In the genomic region with DNA sequence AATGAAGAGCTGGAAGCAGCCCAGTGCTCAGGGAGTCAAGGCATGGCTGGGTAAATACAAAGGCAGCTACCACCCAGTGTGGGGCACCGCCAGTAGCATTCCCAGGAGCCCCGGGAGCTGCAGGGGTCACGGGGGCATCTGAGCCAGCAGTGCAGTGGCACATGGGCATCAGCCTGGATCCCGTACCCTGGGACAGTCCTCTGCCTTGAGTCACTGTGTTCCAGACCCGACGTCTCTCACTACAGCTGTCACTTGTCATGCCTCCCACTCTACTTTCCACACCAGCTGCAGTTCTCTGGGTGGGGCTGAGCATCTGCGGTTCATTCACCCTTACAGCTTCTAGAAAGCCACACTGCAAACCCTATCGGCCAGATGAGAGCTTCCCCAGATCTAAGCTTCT, we compare ENCODE assay signal across 1 cellular context.
TF ChIP-seq lines count a peak whose summit lies in the region.

No MANE protein-coding gene starts in this region.

TF ChIP-seq in GM12878, 131 proteins besides CTCF, POLR2A, EP300 and RAD21 (continues in another document):
- TF ChIP-seq, protein P1, sequence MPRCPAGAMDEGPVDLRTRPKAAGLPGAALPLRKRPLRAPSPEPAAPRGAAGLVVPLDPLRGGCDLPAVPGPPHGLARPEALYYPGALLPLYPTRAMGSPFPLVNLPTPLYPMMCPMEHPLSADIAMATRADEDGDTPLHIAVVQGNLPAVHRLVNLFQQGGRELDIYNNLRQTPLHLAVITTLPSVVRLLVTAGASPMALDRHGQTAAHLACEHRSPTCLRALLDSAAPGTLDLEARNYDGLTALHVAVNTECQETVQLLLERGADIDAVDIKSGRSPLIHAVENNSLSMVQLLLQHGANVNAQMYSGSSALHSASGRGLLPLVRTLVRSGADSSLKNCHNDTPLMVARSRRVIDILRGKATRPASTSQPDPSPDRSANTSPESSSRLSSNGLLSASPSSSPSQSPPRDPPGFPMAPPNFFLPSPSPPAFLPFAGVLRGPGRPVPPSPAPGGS (IDR thresholded peaks at IDR 0.05; ENCODE audit: borderline replicate concordance, insufficient read depth, low read depth, low read length, poor library complexity, severe bottlenecking): no peak
- TF ChIP-seq CREB1 (IDR thresholded peaks at IDR 0.05; ENCODE audit: low read depth): no peak
- TF ChIP-seq, protein P2, sequence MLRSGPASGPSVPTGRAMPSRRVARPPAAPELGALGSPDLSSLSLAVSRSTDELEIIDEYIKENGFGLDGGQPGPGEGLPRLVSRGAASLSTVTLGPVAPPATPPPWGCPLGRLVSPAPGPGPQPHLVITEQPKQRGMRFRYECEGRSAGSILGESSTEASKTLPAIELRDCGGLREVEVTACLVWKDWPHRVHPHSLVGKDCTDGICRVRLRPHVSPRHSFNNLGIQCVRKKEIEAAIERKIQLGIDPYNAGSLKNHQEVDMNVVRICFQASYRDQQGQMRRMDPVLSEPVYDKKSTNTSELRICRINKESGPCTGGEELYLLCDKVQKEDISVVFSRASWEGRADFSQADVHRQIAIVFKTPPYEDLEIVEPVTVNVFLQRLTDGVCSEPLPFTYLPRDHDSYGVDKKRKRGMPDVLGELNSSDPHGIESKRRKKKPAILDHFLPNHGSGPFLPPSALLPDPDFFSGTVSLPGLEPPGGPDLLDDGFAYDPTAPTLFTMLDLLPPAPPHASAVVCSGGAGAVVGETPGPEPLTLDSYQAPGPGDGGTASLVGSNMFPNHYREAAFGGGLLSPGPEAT (IDR thresholded peaks at IDR 0.05; ENCODE audit: low read depth): 0 out of 2 replicates have a peak, but pooled peaks have one; percentile 19
- TF ChIP-seq WRNIP1 (IDR thresholded peaks at IDR 0.05; ENCODE audit: borderline replicate concordance, low read depth, low read length): no peak
- TF ChIP-seq RAD51 (IDR thresholded peaks at IDR 0.05): no peak
- TF ChIP-seq NR2C1 (IDR thresholded peaks at IDR 0.05): no peak
- TF ChIP-seq, protein P3, sequence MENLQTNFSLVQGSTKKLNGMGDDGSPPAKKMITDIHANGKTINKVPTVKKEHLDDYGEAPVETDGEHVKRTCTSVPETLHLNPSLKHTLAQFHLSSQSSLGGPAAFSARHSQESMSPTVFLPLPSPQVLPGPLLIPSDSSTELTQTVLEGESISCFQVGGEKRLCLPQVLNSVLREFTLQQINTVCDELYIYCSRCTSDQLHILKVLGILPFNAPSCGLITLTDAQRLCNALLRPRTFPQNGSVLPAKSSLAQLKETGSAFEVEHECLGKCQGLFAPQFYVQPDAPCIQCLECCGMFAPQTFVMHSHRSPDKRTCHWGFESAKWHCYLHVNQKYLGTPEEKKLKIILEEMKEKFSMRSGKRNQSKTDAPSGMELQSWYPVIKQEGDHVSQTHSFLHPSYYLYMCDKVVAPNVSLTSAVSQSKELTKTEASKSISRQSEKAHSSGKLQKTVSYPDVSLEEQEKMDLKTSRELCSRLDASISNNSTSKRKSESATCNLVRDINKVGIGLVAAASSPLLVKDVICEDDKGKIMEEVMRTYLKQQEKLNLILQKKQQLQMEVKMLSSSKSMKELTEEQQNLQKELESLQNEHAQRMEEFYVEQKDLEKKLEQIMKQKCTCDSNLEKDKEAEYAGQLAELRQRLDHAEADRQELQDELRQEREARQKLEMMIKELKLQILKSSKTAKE (IDR thresholded peaks at IDR 0.05; ENCODE audit: low read depth, poor library complexity, severe bottlenecking): no peak
- 0 out of 4 replicates have a peak, but pooled peaks of 1 of the 2 experiments have one; percentile 27 for TF ChIP-seq BHLHE40 (IDR thresholded peaks at IDR 0.05; ENCODE audit: borderline replicate concordance in 1 of 2, low read depth in 2 of 2, low read length in 1 of 2)
- TF ChIP-seq CREM (IDR thresholded peaks at IDR 0.05; ENCODE audit: low read depth): no peak
- peak; percentile 99 for TF ChIP-seq TCF12 (IDR thresholded peaks at IDR 0.05; ENCODE audit: low read depth, low read length)
- no peak; the same call in 1 of the 2 replicates for TF ChIP-seq NR2F1 (conservative IDR thresholded peaks at IDR 0.05)
- no peak for TF ChIP-seq STAT3 (IDR thresholded peaks at IDR 0.05; ENCODE audit: low read depth, low read length)
- TF ChIP-seq ATF7 (IDR thresholded peaks at IDR 0.05; ENCODE audit: low read depth): no peak
- TF ChIP-seq CHD1 (IDR thresholded peaks at IDR 0.05; ENCODE audit: low read depth, low read length): no peak
- no peak for TF ChIP-seq SREBF1 (IDR thresholded peaks at IDR 0.05; ENCODE audit: low read length)
- TF ChIP-seq, protein P4, sequence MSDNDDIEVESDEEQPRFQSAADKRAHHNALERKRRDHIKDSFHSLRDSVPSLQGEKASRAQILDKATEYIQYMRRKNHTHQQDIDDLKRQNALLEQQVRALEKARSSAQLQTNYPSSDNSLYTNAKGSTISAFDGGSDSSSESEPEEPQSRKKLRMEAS (IDR thresholded peaks at IDR 0.05; ENCODE audit: low read depth, low read length): no peak
- 0 out of 2 replicates have a peak, but pooled peaks have one; percentile 16 for TF ChIP-seq PAX5 (IDR thresholded peaks at IDR 0.05; ENCODE audit: borderline replicate concordance, low read depth, low read length)
- no peak for TF ChIP-seq KAT2A (conservative IDR thresholded peaks at IDR 0.05; ENCODE audit: control insufficient read depth, low read depth, low read length)
- TF ChIP-seq GATAD2B (conservative IDR thresholded peaks at IDR 0.05; ENCODE audit: low read depth): peak; percentile 48; the same call in 1 of the 2 replicates
- no peak for TF ChIP-seq HDGF (IDR thresholded peaks at IDR 0.05)
- no peak for TF ChIP-seq ASH2L (IDR thresholded peaks at IDR 0.05; ENCODE audit: borderline replicate concordance, low read depth)
- no peak for TF ChIP-seq MTA3 (IDR thresholded peaks at IDR 0.05; ENCODE audit: borderline replicate concordance, low read length)
- no peak for TF ChIP-seq MEF2A (IDR thresholded peaks at IDR 0.05; ENCODE audit: insufficient read depth, low read depth, low read length)
- 0 out of 2 replicates have a peak, but pooled peaks have one; percentile 32 for TF ChIP-seq EED (IDR thresholded peaks at IDR 0.05; ENCODE audit: low read depth)
- peak; percentile 73 for TF ChIP-seq RUNX3 (IDR thresholded peaks at IDR 0.05; ENCODE audit: low read length)
- TF ChIP-seq IKZF2 (IDR thresholded peaks at IDR 0.05): peak; percentile 40 to 51; a peak in 2 of 4 replicates
- TF ChIP-seq, protein P5, sequence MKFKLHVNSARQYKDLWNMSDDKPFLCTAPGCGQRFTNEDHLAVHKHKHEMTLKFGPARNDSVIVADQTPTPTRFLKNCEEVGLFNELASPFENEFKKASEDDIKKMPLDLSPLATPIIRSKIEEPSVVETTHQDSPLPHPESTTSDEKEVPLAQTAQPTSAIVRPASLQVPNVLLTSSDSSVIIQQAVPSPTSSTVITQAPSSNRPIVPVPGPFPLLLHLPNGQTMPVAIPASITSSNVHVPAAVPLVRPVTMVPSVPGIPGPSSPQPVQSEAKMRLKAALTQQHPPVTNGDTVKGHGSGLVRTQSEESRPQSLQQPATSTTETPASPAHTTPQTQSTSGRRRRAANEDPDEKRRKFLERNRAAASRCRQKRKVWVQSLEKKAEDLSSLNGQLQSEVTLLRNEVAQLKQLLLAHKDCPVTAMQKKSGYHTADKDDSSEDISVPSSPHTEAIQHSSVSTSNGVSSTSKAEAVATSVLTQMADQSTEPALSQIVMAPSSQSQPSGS (IDR thresholded peaks at IDR 0.05; ENCODE audit: low read length): no peak
- TF ChIP-seq, protein P6, sequence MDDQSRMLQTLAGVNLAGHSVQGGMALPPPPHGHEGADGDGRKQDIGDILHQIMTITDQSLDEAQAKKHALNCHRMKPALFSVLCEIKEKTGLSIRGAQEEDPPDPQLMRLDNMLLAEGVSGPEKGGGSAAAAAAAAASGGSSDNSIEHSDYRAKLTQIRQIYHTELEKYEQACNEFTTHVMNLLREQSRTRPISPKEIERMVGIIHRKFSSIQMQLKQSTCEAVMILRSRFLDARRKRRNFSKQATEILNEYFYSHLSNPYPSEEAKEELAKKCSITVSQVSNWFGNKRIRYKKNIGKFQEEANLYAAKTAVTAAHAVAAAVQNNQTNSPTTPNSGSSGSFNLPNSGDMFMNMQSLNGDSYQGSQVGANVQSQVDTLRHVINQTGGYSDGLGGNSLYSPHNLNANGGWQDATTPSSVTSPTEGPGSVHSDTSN (IDR thresholded peaks at IDR 0.05; ENCODE audit: insufficient replicate concordance, low read depth, low read length): peak; percentile 78
- TF ChIP-seq POLR2AphosphoS2 (IDR thresholded peaks at IDR 0.05; ENCODE audit: low read depth, low read length): no peak
- TF ChIP-seq FOXK2 (IDR thresholded peaks at IDR 0.05): no peak
- TF ChIP-seq MEF2B (IDR thresholded peaks at IDR 0.05; ENCODE audit: partially characterized antibody, poor library complexity, severe bottlenecking): peak; percentile 25
- TF ChIP-seq, protein P7, sequence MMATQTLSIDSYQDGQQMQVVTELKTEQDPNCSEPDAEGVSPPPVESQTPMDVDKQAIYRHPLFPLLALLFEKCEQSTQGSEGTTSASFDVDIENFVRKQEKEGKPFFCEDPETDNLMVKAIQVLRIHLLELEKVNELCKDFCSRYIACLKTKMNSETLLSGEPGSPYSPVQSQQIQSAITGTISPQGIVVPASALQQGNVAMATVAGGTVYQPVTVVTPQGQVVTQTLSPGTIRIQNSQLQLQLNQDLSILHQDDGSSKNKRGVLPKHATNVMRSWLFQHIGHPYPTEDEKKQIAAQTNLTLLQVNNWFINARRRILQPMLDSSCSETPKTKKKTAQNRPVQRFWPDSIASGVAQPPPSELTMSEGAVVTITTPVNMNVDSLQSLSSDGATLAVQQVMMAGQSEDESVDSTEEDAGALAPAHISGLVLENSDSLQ (IDR thresholded peaks at IDR 0.05): peak; percentile 73
- TF ChIP-seq, protein P8, sequence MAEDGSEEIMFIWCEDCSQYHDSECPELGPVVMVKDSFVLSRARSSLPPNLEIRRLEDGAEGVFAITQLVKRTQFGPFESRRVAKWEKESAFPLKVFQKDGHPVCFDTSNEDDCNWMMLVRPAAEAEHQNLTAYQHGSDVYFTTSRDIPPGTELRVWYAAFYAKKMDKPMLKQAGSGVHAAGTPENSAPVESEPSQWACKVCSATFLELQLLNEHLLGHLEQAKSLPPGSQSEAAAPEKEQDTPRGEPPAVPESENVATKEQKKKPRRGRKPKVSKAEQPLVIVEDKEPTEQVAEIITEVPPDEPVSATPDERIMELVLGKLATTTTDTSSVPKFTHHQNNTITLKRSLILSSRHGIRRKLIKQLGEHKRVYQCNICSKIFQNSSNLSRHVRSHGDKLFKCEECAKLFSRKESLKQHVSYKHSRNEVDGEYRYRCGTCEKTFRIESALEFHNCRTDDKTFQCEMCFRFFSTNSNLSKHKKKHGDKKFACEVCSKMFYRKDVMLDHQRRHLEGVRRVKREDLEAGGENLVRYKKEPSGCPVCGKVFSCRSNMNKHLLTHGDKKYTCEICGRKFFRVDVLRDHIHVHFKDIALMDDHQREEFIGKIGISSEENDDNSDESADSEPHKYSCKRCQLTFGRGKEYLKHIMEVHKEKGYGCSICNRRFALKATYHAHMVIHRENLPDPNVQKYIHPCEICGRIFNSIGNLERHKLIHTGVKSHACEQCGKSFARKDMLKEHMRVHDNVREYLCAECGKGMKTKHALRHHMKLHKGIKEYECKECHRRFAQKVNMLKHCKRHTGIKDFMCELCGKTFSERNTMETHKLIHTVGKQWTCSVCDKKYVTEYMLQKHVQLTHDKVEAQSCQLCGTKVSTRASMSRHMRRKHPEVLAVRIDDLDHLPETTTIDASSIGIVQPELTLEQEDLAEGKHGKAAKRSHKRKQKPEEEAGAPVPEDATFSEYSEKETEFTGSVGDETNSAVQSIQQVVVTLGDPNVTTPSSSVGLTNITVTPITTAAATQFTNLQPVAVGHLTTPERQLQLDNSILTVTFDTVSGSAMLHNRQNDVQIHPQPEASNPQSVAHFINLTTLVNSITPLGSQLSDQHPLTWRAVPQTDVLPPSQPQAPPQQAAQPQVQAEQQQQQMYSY (CRISPR knock-in tag; IDR thresholded peaks at IDR 0.05): no peak
- TF ChIP-seq, protein P9, sequence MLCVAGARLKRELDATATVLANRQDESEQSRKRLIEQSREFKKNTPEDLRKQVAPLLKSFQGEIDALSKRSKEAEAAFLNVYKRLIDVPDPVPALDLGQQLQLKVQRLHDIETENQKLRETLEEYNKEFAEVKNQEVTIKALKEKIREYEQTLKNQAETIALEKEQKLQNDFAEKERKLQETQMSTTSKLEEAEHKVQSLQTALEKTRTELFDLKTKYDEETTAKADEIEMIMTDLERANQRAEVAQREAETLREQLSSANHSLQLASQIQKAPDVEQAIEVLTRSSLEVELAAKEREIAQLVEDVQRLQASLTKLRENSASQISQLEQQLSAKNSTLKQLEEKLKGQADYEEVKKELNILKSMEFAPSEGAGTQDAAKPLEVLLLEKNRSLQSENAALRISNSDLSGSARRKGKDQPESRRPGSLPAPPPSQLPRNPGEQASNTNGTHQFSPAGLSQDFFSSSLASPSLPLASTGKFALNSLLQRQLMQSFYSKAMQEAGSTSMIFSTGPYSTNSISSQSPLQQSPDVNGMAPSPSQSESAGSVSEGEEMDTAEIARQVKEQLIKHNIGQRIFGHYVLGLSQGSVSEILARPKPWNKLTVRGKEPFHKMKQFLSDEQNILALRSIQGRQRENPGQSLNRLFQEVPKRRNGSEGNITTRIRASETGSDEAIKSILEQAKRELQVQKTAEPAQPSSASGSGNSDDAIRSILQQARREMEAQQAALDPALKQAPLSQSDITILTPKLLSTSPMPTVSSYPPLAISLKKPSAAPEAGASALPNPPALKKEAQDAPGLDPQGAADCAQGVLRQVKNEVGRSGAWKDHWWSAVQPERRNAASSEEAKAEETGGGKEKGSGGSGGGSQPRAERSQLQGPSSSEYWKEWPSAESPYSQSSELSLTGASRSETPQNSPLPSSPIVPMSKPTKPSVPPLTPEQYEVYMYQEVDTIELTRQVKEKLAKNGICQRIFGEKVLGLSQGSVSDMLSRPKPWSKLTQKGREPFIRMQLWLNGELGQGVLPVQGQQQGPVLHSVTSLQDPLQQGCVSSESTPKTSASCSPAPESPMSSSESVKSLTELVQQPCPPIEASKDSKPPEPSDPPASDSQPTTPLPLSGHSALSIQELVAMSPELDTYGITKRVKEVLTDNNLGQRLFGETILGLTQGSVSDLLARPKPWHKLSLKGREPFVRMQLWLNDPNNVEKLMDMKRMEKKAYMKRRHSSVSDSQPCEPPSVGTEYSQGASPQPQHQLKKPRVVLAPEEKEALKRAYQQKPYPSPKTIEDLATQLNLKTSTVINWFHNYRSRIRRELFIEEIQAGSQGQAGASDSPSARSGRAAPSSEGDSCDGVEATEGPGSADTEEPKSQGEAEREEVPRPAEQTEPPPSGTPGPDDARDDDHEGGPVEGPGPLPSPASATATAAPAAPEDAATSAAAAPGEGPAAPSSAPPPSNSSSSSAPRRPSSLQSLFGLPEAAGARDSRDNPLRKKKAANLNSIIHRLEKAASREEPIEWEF (IDR thresholded peaks at IDR 0.05; ENCODE audit: insufficient replicate concordance, low read depth, low read length): no peak
- peak; percentile 73; the same call in 1 of the 2 replicates for TF ChIP-seq DPF2 (IDR thresholded peaks at IDR 0.05)
- peak; percentile 70 for TF ChIP-seq IKZF1 (conservative IDR thresholded peaks at IDR 0.05)
- no peak for TF ChIP-seq SUZ12 (IDR thresholded peaks at IDR 0.05; ENCODE audit: unreplicated experiment)
- TF ChIP-seq SIX5 (IDR thresholded peaks at IDR 0.05; ENCODE audit: low read depth, low read length, severe bottlenecking): no peak
- peak; percentile 40; the same call in 1 of the 2 replicates for TF ChIP-seq MTA2 (IDR thresholded peaks at IDR 0.05; ENCODE audit: low read depth)
